38 cellular contexts compared by ENCODE assay signal in the genomic region with DNA sequence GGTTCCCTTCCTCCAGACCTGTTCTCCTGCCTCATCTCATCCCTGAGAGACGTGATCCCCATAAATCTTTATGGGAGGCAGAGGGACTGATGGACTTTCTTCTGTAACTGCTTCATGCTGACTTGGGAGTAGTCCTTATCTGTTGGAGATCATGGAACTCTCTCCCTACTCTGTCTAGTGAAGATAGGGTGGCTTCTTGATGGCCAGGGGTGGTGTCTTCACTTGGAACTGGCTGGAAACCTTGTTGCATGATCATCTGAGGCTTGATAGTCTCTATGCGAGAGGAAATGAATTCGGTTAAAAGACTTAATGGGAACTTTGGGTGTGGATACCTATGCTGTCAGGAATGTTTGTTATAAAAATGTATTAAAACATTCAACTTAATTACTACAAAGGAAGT. TPM values are rescaled to one million over a fixed set of nuclear protein-coding genes. Genes with fewer than 3 reads are reported as not detected.
"Had no signal": no experiment of that assay in that cellular context is flagged by ENCODE, and none has a peak within 500 bp of the region (broad histone marks: within the 10 kb centered on the region; RNA-seq: fewer than 3 reads in every experiment).

No MANE protein-coding gene starts in this region.

- H3K4me1 ChIP-seq: ascending aorta, colonic mucosa had no signal

- ATAC-seq: activated naive CD8-positive, alpha-beta T cell treated with anti-CD3 and anti-CD28 coated beads, Interleukin-2, amount 50 U/mL, for 24 hours had no signal

- FAIRE-seq: bronchial epithelial cell, TTC549 had no signal

- H3K4me3 ChIP-seq: ascending aorta, cardiac muscle cell, colonic mucosa had no signal

- H3K4me1 Mint-ChIP-seq: brain had no signal

- H3K4me3 Mint-ChIP-seq: activated B cell treated with CpG ODN at 0.5 μM for 24 hours; activated CD4-positive, alpha-beta memory T cell treated with anti-CD3 and anti-CD28 coated beads, Interleukin-2, amount 10 ng/mL, durations not matched to agents 7 days and 5 days; activated CD4-positive, alpha-beta T cell treated with anti-CD3 and anti-CD28 coated beads, Interleukin-2, amount 10 ng/mL, durations not matched to agents 24 days and 14 days; activated CD8-positive, alpha-beta memory T cell treated with anti-CD3 and anti-CD28 coated beads, Interleukin-2, amount 10 ng/mL, durations not matched to agents 7 days and 5 days; activated naive CD4-positive, alpha-beta T cell treated with anti-CD3 and anti-CD28 coated beads, Interleukin-2, amount 10 ng/mL, durations not matched to agents 7 days and 5 days; activated naive CD4-positive, alpha-beta T cell treated with anti-CD3 and anti-CD28 coated beads, Interleukin-2, amount 50 U/mL, for 24 hours; activated naive CD8-positive, alpha-beta T cell; activated naive CD8-positive, alpha-beta T cell treated with anti-CD3 and anti-CD28 coated beads, Interleukin-2, amount 10 ng/mL, durations not matched to agents 7 days and 5 days; activated naive CD8-positive, alpha-beta T cell treated with anti-CD3 and anti-CD28 coated beads, Interleukin-2, amount 50 U/mL, for 24 hours; activated T-cell treated with anti-CD3 and anti-CD28 coated beads, Interleukin-2, amount 50 U/mL, for 24 hours; central memory CD8-positive, alpha-beta T cell; T-helper 2 cell treated with Interferon-gamma antibody and Interleukin-4, amounts not matched to agents 5 μg/mL and 100 μg/mL, for 36 hours had no signal

- H3K27me3 ChIP-seq: ascending aorta, cardiac muscle cell, colonic mucosa had no signal

- H3K27ac Mint-ChIP-seq: activated B cell treated with CpG ODN at 0.5 μM for 24 hours; activated CD4-positive, alpha-beta memory T cell treated with anti-CD3 and anti-CD28 coated beads, Interleukin-2, amount 10 ng/mL, durations not matched to agents 7 days and 5 days; activated CD4-positive, alpha-beta T cell treated with anti-CD3 and anti-CD28 coated beads, Interleukin-2, amount 10 ng/mL, durations not matched to agents 24 days and 14 days; activated CD8-positive, alpha-beta memory T cell treated with anti-CD3 and anti-CD28 coated beads, Interleukin-2, amount 10 ng/mL, durations not matched to agents 7 days and 5 days; activated naive CD4-positive, alpha-beta T cell treated with anti-CD3 and anti-CD28 coated beads, Interleukin-2, amount 10 ng/mL, durations not matched to agents 7 days and 5 days; activated naive CD4-positive, alpha-beta T cell treated with anti-CD3 and anti-CD28 coated beads, Interleukin-2, amount 50 U/mL, for 24 hours; activated naive CD8-positive, alpha-beta T cell; activated naive CD8-positive, alpha-beta T cell treated with anti-CD3 and anti-CD28 coated beads, Interleukin-2, amount 10 ng/mL, durations not matched to agents 7 days and 5 days; activated naive CD8-positive, alpha-beta T cell treated with anti-CD3 and anti-CD28 coated beads, Interleukin-2, amount 50 U/mL, for 24 hours; activated T-cell treated with anti-CD3 and anti-CD28 coated beads, Interleukin-2, amount 50 U/mL, for 24 hours; activated T-helper 2 cell treated with anti-CD3 and anti-CD28 coated beads, Interferon-gamma antibody, Interleukin-2, Interleukin-4, amounts not matched to agents 10 μg/mL and 5 μg/mL and 100 μg/mL, durations not matched to agents 14 hours and 24 hours and 36 hours; brain; T-helper 2 cell treated with Interferon-gamma antibody and Interleukin-4, amounts not matched to agents 5 μg/mL and 100 μg/mL, for 36 hours had no signal

- H3K36me3 Mint-ChIP-seq: activated naive CD4-positive, alpha-beta T cell treated with anti-CD3 and anti-CD28 coated beads, Interleukin-2, amount 10 ng/mL, durations not matched to agents 7 days and 5 days; activated naive CD4-positive, alpha-beta T cell treated with anti-CD3 and anti-CD28 coated beads, Interleukin-2, amount 50 U/mL, for 24 hours; activated naive CD8-positive, alpha-beta T cell; brain had no signal

- H3K36me3 ChIP-seq: ascending aorta, cardiac muscle cell, colonic mucosa had no signal

- H3K27ac ChIP-seq: ascending aorta, cardiac muscle cell, colonic mucosa, VCaP had no signal

- H3K27me3 Mint-ChIP-seq: activated B cell treated with CpG ODN at 0.5 μM for 24 hours; activated CD4-positive, alpha-beta memory T cell treated with anti-CD3 and anti-CD28 coated beads, Interleukin-2, amount 10 ng/mL, durations not matched to agents 7 days and 5 days; activated CD4-positive, alpha-beta T cell treated with anti-CD3 and anti-CD28 coated beads, Interleukin-2, amount 10 ng/mL, durations not matched to agents 24 days and 14 days; activated CD8-positive, alpha-beta memory T cell treated with anti-CD3 and anti-CD28 coated beads, Interleukin-2, amount 10 ng/mL, durations not matched to agents 7 days and 5 days; activated naive CD4-positive, alpha-beta T cell treated with anti-CD3 and anti-CD28 coated beads, Interleukin-2, amount 10 ng/mL, durations not matched to agents 7 days and 5 days; activated naive CD4-positive, alpha-beta T cell treated with anti-CD3 and anti-CD28 coated beads, Interleukin-2, amount 50 U/mL, for 24 hours; activated naive CD8-positive, alpha-beta T cell; activated naive CD8-positive, alpha-beta T cell treated with anti-CD3 and anti-CD28 coated beads, Interleukin-2, amount 10 ng/mL, durations not matched to agents 7 days and 5 days; activated naive CD8-positive, alpha-beta T cell treated with anti-CD3 and anti-CD28 coated beads, Interleukin-2, amount 50 U/mL, for 24 hours; activated T-cell treated with anti-CD3 and anti-CD28 coated beads, Interleukin-2, amount 50 U/mL, for 24 hours; central memory CD8-positive, alpha-beta T cell had no signal

- H3K9me3 Mint-ChIP-seq: activated B cell treated with CpG ODN at 0.5 μM for 24 hours; activated CD4-positive, alpha-beta memory T cell treated with anti-CD3 and anti-CD28 coated beads, Interleukin-2, amount 10 ng/mL, durations not matched to agents 7 days and 5 days; activated CD4-positive, alpha-beta T cell treated with anti-CD3 and anti-CD28 coated beads, Interleukin-2, amount 10 ng/mL, durations not matched to agents 24 days and 14 days; activated naive CD4-positive, alpha-beta T cell treated with anti-CD3 and anti-CD28 coated beads, Interleukin-2, amount 10 ng/mL, durations not matched to agents 7 days and 5 days; activated naive CD4-positive, alpha-beta T cell treated with anti-CD3 and anti-CD28 coated beads, Interleukin-2, amount 50 U/mL, for 24 hours; activated naive CD8-positive, alpha-beta T cell treated with anti-CD3 and anti-CD28 coated beads, Interleukin-2, amount 10 ng/mL, durations not matched to agents 7 days and 5 days; activated naive CD8-positive, alpha-beta T cell treated with anti-CD3 and anti-CD28 coated beads, Interleukin-2, amount 50 U/mL, for 24 hours; activated T-cell treated with anti-CD3 and anti-CD28 coated beads, Interleukin-2, amount 50 U/mL, for 24 hours; activated T-helper 2 cell treated with anti-CD3 and anti-CD28 coated beads, Interferon-gamma antibody, Interleukin-2, Interleukin-4, amounts not matched to agents 10 μg/mL and 5 μg/mL and 100 μg/mL, durations not matched to agents 14 hours and 24 hours and 36 hours; central memory CD8-positive, alpha-beta T cell; T-helper 2 cell treated with Interferon-gamma antibody and Interleukin-4, amounts not matched to agents 5 μg/mL and 100 μg/mL, for 36 hours had no signal

- H3K9me3 ChIP-seq: ascending aorta, colonic mucosa had no signal

- DNase-seq: activated B cell treated with CpG ODN at 0.5 μM for 24 hours; activated CD4-positive, alpha-beta memory T cell treated with anti-CD3 and anti-CD28 coated beads, Interleukin-2, amount 10 ng/mL, durations not matched to agents 7 days and 5 days; activated CD4-positive, alpha-beta T cell treated with anti-CD3 and anti-CD28 coated beads for 4 hours; activated CD4-positive, alpha-beta T cell treated with anti-CD3 and anti-CD28 coated beads, Interleukin-2, amount 10 ng/mL, durations not matched to agents 24 days and 14 days; activated CD4-positive, alpha-beta T cell treated with anti-CD3 and anti-CD28 coated beads, Interleukin-2, amount 50 U/mL, for 48 hours; activated CD4-positive, CD25-positive, alpha-beta regulatory T cell treated with anti-CD3 and anti-CD28 coated beads, Interleukin-2, amount 50 U/mL, for 72 hours; activated CD8-positive, alpha-beta memory T cell treated with anti-CD3 and anti-CD28 coated beads for 24 hours; activated CD8-positive, alpha-beta memory T cell treated with anti-CD3 and anti-CD28 coated beads, Interleukin-2, amount 10 ng/mL, durations not matched to agents 7 days and 5 days; activated CD8-positive, alpha-beta memory T cell treated with anti-CD3 and anti-CD28 coated beads, Interleukin-2, amount 50 U/mL, for 48 hours; activated effector memory CD4-positive, alpha-beta T cell treated with Interleukin-2 at 50 U/mL for 16 hours; activated gamma-delta T cell; activated naive CD4-positive, alpha-beta T cell treated with anti-CD3 and anti-CD28 coated beads, Interleukin-2, amount 10 ng/mL, durations not matched to agents 7 days and 5 days; activated naive CD4-positive, alpha-beta T cell treated with Interleukin-2 at 50 U/mL for 16 hours; activated naive CD8-positive, alpha-beta T cell treated with anti-CD3 and anti-CD28 coated beads, Interleukin-2, amount 10 ng/mL, durations not matched to agents 7 days and 5 days; activated naive CD8-positive, alpha-beta T cell treated with anti-CD3 and anti-CD28 coated beads, Interleukin-2, amount 50 U/mL, for 24 hours; activated T-cell treated with anti-CD3 and anti-CD28 coated beads, Interleukin-2, amount 50 U/mL, for 24 hours; activated T-cell treated with anti-CD3 and anti-CD28 coated beads, Interleukin-2, amount 50 U/mL, for 48 hours; amygdala; anterior cingulate cortex; caudate nucleus; cerebellar nuclear complex; colonic mucosa; T-helper 2 cell; T-helper 9 cell had no signal

RNA-seq across cellular contexts. Expression of gene SLC36A3, which starts 57.7 kb away (rescaled TPM):
- total RNA-seq: activated B cell treated with CpG ODN at 0.5 μM for 24 hours; activated CD4-positive, alpha-beta memory T cell treated with anti-CD3 and anti-CD28 coated beads, Interleukin-2, amount 10 ng/mL, durations not matched to agents 7 days and 5 days; activated CD4-positive, alpha-beta T cell treated with anti-CD3 and anti-CD28 coated beads, Interleukin-2, amount 10 ng/mL, durations not matched to agents 24 days and 14 days; activated CD8-positive, alpha-beta memory T cell treated with anti-CD3 and anti-CD28 coated beads, Interleukin-2, amount 10 ng/mL, durations not matched to agents 7 days and 5 days; activated naive CD8-positive, alpha-beta T cell treated with anti-CD3 and anti-CD28 coated beads, Interleukin-2, amount 10 ng/mL, durations not matched to agents 7 days and 5 days; activated T-helper 2 cell treated with anti-CD3 and anti-CD28 coated beads, Interferon-gamma antibody, Interleukin-2, Interleukin-4, amounts not matched to agents 10 μg/mL and 5 μg/mL and 100 μg/mL, durations not matched to agents 14 hours and 24 hours and 36 hours; ascending aorta; bronchial epithelial cell; cardiac muscle cell; chondrocyte; colonic mucosa; T-helper 1 cell treated with Interleukin-12 subunit alpha and Interleukin-12 subunit beta and Interleukin-4 antibody, amounts not matched to agents 30 ng/mL and 1 ng/mL, for 36 hours had no signal
- polyA plus RNA-seq: adipose tissue, cardiac muscle cell had no signal
